Comparison of ENCODE assay signal across 1 cellular context in genomic region chr2:147568109-147568508, GRCh38.
TF ChIP-seq lines count a peak whose summit lies in the region.

No MANE protein-coding gene starts in this region.

TF ChIP-seq in HepG2, 621 proteins besides CTCF, POLR2A, EP300 and RAD21 (continued from another document):
- TF ChIP-seq HNRNPK (IDR thresholded peaks at IDR 0.05; ENCODE audit: low read depth, low read length, poor library complexity, severe bottlenecking) (peak; percentile 64), RAD51 (IDR thresholded peaks at IDR 0.05; ENCODE audit: borderline replicate concordance) (0 out of 2 replicates have a peak, but pooled peaks have one; percentile 6), ATF1 (CRISPR knock-in tag; IDR thresholded peaks at IDR 0.05) (no peak), ZNF513 (CRISPR knock-in tag; conservative IDR thresholded peaks at IDR 0.05) (no peak), SMARCC2 (IDR thresholded peaks at IDR 0.05) (no peak), ZFP62 (CRISPR knock-in tag; IDR thresholded peaks at IDR 0.05) (no peak), MAFG (CRISPR knock-in tag; IDR thresholded peaks at IDR 0.05) (no peak)
- TF ChIP-seq, protein P1, sequence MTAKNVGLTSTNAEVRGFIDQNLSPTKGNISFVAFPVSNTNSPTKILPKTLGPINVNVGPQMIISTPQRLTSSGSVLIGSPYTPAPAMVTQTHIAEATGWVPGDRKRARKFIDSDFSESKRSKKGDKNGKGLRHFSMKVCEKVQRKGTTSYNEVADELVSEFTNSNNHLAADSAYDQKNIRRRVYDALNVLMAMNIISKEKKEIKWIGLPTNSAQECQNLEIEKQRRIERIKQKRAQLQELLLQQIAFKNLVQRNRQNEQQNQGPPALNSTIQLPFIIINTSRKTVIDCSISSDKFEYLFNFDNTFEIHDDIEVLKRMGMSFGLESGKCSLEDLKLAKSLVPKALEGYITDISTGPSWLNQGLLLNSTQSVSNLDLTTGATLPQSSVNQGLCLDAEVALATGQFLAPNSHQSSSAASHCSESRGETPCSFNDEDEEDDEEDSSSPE (CRISPR knock-in tag; IDR thresholded peaks at IDR 0.05): no peak
- TF ChIP-seq, protein P2, sequence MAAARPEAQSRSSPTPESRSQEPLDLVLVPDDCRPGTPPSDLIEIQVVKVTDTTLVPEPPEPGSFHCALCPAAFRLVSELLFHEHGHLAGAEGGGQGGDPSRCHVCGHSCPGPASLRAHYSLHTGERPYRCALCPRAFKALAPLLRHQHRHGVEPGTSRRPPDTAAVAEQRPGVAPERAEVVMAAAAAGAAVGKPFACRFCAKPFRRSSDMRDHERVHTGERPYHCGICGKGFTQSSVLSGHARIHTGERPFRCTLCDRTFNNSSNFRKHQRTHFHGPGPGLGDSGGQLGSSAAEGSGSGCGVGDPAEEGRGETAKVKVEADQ (CRISPR knock-in tag; IDR thresholded peaks at IDR 0.05; ENCODE audit: borderline replicate concordance): no peak
- TF ChIP-seq, protein P3, sequence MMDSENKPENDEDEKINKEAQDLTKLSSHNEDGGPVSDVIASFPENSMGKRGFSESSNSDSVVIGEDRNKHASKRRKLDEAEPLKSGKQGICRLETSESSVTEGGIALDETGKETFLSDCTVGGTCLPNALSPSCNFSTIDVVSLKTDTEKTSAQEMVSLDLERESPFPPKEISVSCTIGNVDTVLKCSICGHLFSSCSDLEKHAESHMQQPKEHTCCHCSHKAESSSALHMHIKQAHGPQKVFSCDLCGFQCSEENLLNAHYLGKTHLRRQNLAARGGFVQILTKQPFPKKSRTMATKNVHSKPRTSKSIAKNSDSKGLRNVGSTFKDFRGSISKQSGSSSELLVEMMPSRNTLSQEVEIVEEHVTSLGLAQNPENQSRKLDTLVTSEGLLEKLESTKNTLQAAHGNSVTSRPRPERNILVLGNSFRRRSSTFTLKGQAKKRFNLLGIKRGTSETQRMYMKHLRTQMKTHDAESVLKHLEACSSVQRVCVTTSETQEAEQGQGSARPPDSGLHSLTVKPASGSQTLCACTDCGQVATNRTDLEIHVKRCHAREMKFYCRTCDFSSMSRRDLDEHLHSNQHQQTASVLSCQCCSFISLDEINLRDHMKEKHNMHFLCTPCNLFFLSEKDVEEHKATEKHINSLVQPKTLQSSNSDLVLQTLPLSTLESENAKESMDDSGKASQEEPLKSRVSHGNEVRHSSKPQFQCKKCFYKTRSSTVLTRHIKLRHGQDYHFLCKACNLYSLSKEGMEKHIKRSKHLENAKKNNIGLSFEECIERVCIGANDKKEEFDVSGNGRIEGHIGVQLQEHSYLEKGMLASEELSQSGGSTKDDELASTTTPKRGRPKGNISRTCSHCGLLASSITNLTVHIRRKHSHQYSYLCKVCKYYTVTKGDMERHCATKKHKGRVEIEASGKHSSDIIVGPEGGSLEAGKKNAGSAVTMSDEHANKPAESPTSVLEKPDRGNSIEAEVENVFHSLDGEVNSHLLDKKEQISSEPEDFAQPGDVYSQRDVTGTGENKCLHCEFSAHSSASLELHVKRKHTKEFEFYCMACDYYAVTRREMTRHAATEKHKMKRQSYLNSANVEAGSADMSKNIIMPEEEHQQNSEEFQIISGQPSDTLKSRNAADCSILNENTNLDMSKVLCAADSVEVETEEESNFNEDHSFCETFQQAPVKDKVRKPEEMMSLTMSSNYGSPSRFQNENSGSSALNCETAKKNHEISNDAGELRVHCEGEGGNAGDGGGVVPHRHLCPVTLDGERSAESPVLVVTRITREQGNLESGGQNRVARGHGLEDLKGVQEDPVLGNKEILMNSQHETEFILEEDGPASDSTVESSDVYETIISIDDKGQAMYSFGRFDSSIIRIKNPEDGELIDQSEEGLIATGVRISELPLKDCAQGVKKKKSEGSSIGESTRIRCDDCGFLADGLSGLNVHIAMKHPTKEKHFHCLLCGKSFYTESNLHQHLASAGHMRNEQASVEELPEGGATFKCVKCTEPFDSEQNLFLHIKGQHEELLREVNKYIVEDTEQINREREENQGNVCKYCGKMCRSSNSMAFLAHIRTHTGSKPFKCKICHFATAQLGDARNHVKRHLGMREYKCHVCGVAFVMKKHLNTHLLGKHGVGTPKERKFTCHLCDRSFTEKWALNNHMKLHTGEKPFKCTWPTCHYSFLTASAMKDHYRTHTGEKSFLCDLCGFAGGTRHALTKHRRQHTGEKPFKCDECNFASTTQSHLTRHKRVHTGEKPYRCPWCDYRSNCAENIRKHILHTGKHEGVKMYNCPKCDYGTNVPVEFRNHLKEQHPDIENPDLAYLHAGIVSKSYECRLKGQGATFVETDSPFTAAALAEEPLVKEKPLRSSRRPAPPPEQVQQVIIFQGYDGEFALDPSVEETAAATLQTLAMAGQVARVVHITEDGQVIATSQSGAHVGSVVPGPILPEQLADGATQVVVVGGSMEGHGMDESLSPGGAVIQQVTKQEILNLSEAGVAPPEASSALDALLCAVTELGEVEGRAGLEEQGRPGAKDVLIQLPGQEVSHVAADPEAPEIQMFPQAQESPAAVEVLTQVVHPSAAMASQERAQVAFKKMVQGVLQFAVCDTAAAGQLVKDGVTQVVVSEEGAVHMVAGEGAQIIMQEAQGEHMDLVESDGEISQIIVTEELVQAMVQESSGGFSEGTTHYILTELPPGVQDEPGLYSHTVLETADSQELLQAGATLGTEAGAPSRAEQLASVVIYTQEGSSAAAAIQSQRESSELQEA (CRISPR knock-in tag; IDR thresholded peaks at IDR 0.05; ENCODE audit: not compliant biosample characterization): no peak
